23 cellular contexts compared by ENCODE assay signal in the genomic region with DNA sequence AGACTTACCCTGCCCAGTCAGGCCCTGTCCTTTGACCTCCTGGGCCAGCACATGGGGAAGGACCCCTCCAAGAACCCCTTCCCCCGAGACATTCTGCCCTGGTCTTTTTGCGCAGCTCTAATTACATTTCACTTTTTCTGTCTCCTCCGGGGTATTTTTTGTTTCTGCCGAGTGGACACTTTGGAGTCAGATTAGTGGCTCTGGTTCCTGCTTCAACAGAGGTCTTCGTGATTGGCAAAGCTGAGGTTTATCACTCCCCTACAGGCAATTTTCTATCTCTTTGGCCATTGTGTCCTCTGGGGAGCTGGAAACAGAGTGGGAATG. TPM values are rescaled to one million over a fixed set of nuclear protein-coding genes. Genes with fewer than 3 reads are reported as not detected.
DNase-seq lines count a peak whose midpoint lies in the region; ATAC-seq and TF ChIP-seq lines count a peak whose summit lies in the region.
"Had no signal": no experiment of that assay in that cellular context is flagged by ENCODE, and none has a peak within 500 bp of the region (broad histone marks: within the 10 kb centered on the region; RNA-seq: fewer than 3 reads in every experiment).

No MANE protein-coding gene starts in this region.

- no TSS peak for BruUV-seq in MCF 10A (replicated peaks; lab: Mats Ljungman, UMichigan)

- ATAC-seq in activated T-cell treated with anti-CD3 and anti-CD28 coated beads, Interleukin-2, amount 50 U/mL, for 4 hours: no peak
- ATAC-seq: activated CD4-positive, alpha-beta T cell treated with anti-CD3 and anti-CD28 coated beads for 36 hours; gastroesophageal sphincter; natural killer cell had no signal

- WGBS in adrenal gland, 4 donors: 83 to 94% (median 86%) methylated on average over 5 of the region's 5 CpGs

- DNase-seq in MCF 10A (ENCODE audit: unreplicated experiment) (no peak), breast epithelium (ENCODE audit: low spot score in 2 of 2) (no peak), adrenal gland (no peak), NCI-H1048 (lab: John Stamatoyannopoulos, UW) (no peak), cerebellum (ENCODE audit: low spot score) (no peak), GM13977 (ENCODE audit: low spot score) (no peak)
- no peak for DNase-seq in activated T-cell treated with anti-CD3 and anti-CD28 coated beads, Interleukin-2, amount 50 U/mL, for 4 hours
- DNase-seq: activated CD4-positive, alpha-beta T cell treated with anti-CD3 and anti-CD28 coated beads for 36 hours; activated naive CD4-positive, alpha-beta T cell; amygdala; cortex of kidney; DMS79 treated with DMSO at 0.1 percent for 48 hours; hypothalamus; natural killer cell; NCI-H1105 treated with DMSO at 0.1 percent for 48 hours; NCI-H2029 treated with DMSO at 0.1 percent for 48 hours; T-helper 1 cell; upper lobe of left lung had no signal

- no peaks in the 10 kb centered on the region for H3K36me3 ChIP-seq in breast epithelium
- H3K36me3 ChIP-seq in adrenal gland (replicated peaks in 1 of 2): no peaks in the 10 kb centered on the region
- H3K36me3 ChIP-seq in mucosa of stomach (ENCODE audit: control insufficient read depth, insufficient read depth, low read length): peaks cover 13% of the 10 kb centered on the region
- H3K36me3 ChIP-seq: gastroesophageal sphincter, HAP-1, upper lobe of left lung had no signal

- H3K27ac Mint-ChIP-seq in MCF 10A (ENCODE audit: low read depth, unreplicated experiment): peak overlapping the region; percentile 46
- H3K27ac Mint-ChIP-seq: activated CD4-positive, alpha-beta T cell treated with anti-CD3 and anti-CD28 coated beads for 36 hours; natural killer cell had no signal

- peaks cover 39% of the 10 kb centered on the region for H3K4me1 Mint-ChIP-seq in MCF 10A (ENCODE audit: insufficient read depth, unreplicated experiment)
- peaks cover 1% of the 10 kb centered on the region for H3K4me1 Mint-ChIP-seq in activated T-cell treated with anti-CD3 and anti-CD28 coated beads, Interleukin-2, amount 50 U/mL, for 4 hours (ENCODE audit: low read depth)

- H3K27me3 ChIP-seq in breast epithelium (no peaks in the 10 kb centered on the region), adrenal gland (no peaks in the 10 kb centered on the region), mucosa of stomach (ENCODE audit: control insufficient read depth, insufficient read depth, low read length) (no peaks in the 10 kb centered on the region)
- H3K27me3 ChIP-seq: gastroesophageal sphincter, upper lobe of left lung had no signal

- no peaks in the 10 kb centered on the region for H3K9me3 Mint-ChIP-seq in MCF 10A (ENCODE audit: unreplicated experiment)
- no peaks in the 10 kb centered on the region for H3K9me3 Mint-ChIP-seq in activated T-cell treated with anti-CD3 and anti-CD28 coated beads, Interleukin-2, amount 50 U/mL, for 4 hours
- H3K9me3 Mint-ChIP-seq: natural killer cell had no signal

- in situ Hi-C loops in GM13977 (cut with MboI; ENCODE audit: low pct_unique_long_range_greater_than_20kb, low sequenced_read_pairs, unreplicated experiment): no loop called here

- intact Hi-C loops in MCF 10A (cut with micrococcal nuclease): loop anchor here (5.0 kb wide), 1 partner anchor 137 kb away; the partner anchor contains the start of gene SPATA20
- intact Hi-C loops in breast epithelium (cut with DNase I; ENCODE audit: low total_unique reads): loop anchor here (10.0 kb wide), 1 partner anchor 49 kb away; the partner anchor contains the start of gene ABCC3
- intact Hi-C loops in adrenal gland (cut with DNase I): loop anchor here in 1 of 2 donors (5.0 kb wide), 1 partner anchor 52 kb away; the partner anchor contains the start of gene ABCC3

- H3K4me3 ChIP-seq in breast epithelium: no peak overlapping the region
- no peak overlapping the region for H3K4me3 ChIP-seq in adrenal gland
- H3K4me3 ChIP-seq in mucosa of stomach (ENCODE audit: low read length): no peak overlapping the region
- H3K4me3 ChIP-seq: gastroesophageal sphincter, HAP-1, upper lobe of left lung had no signal

- H3K4me3 Mint-ChIP-seq in MCF 10A (ENCODE audit: unreplicated experiment): no peak overlapping the region
- no peak overlapping the region for H3K4me3 Mint-ChIP-seq in activated T-cell treated with anti-CD3 and anti-CD28 coated beads, Interleukin-2, amount 50 U/mL, for 4 hours
- H3K4me3 Mint-ChIP-seq: activated CD4-positive, alpha-beta T cell treated with anti-CD3 and anti-CD28 coated beads for 36 hours; natural killer cell had no signal

- peaks cover 4 to 10% of the 10 kb centered on the region in 2 donors for H3K4me1 ChIP-seq in breast epithelium
- peaks cover 35 to 56% of the 10 kb centered on the region in 2 donors for H3K4me1 ChIP-seq in adrenal gland (replicated peaks in 1 of 2)
- H3K4me1 ChIP-seq in mucosa of stomach (ENCODE audit: control insufficient read depth, insufficient read depth, low read length): peaks cover 60% of the 10 kb centered on the region

- peaks cover 55% of the 10 kb centered on the region for H3K36me3 Mint-ChIP-seq in MCF 10A (ENCODE audit: insufficient read depth, unreplicated experiment)
- H3K36me3 Mint-ChIP-seq in activated T-cell treated with anti-CD3 and anti-CD28 coated beads, Interleukin-2, amount 50 U/mL, for 4 hours (ENCODE audit: insufficient read depth): no peaks in the 10 kb centered on the region
- H3K36me3 Mint-ChIP-seq: natural killer cell had no signal

- TF ChIP-seq CTCF in MCF 10A (IDR thresholded peaks at IDR 0.05; ENCODE audit: unreplicated experiment) (no peak), breast epithelium (IDR thresholded peaks at IDR 0.05) (no peak), adrenal gland (IDR thresholded peaks at IDR 0.05) (no peak), GM13977 (IDR thresholded peaks at IDR 0.05; ENCODE audit: extremely low read depth, insufficient read depth, missing control alignments) (no peak)

- H3K27ac ChIP-seq in breast epithelium: no peak overlapping the region
- H3K27ac ChIP-seq in adrenal gland: peak overlapping the region in 3 of 5 donors; percentile 17 to 91 (median 87)
- H3K27ac ChIP-seq: gastroesophageal sphincter, HL-60, upper lobe of left lung had no signal

- TF ChIP-seq POLR2A in breast epithelium (IDR thresholded peaks at IDR 0.05) (no peak), adrenal gland (IDR thresholded peaks at IDR 0.05) (no peak)

- no peaks in the 10 kb centered on the region for H3K27me3 Mint-ChIP-seq in MCF 10A (ENCODE audit: insufficient read depth, unreplicated experiment)
- peaks cover 22% of the 10 kb centered on the region for H3K27me3 Mint-ChIP-seq in activated T-cell treated with anti-CD3 and anti-CD28 coated beads, Interleukin-2, amount 50 U/mL, for 4 hours (ENCODE audit: low read depth)

- H3K9me3 ChIP-seq in breast epithelium (no peaks in the 10 kb centered on the region), adrenal gland (replicated peaks in 1 of 3) (no peaks in the 10 kb centered on the region), mucosa of stomach (ENCODE audit: control insufficient read depth, low read length) (no peaks in the 10 kb centered on the region)
- H3K9me3 ChIP-seq: gastroesophageal sphincter, HAP-1, upper lobe of left lung had no signal

- POLR2A ChIA-PET in MCF 10A (lab: Yijun Ruan, JAX): interaction anchor here (1.0 to 4.1 kb wide), 6 partner anchors 10 to 166 kb away, joined by 3 to 29 read pairs (median 5); no protein-coding TSS in a partner anchor

- peak overlapping the region; percentile 49 for H3K9ac ChIP-seq in mucosa of stomach (ENCODE audit: low read length)

- CTCF ChIA-PET in MCF 10A (lab: Yijun Ruan, JAX): interaction anchor here (1.0 to 9.0 kb wide), 4 partner anchors 9 to 54 kb away, joined by 4 to 118 read pairs (median 14); partner anchors contain the start of gene ABCC3

RNA-seq across cellular contexts. Expression of gene ANKRD40, which starts 23.5 kb away (rescaled TPM):
- total RNA-seq in MCF 10A (2022) (42.2 and 46.4 TPM in 2 replicates), breast epithelium (10 to 100 TPM; 36.7 to 68.6 (median 38.1) TPM), adrenal gland (10 to 100 TPM; 24.8 to 46.4 (median 41.5) TPM), cerebellum (22.2 TPM)
- 10 to 100 TPM; 14.9 to 37.0 (median 18.7) TPM for polyA plus RNA-seq in adrenal gland
- 10 to 100 TPM; 54.4 to 61.1 (median 59.1) TPM for total RNA-seq in activated T-cell treated with anti-CD3 and anti-CD28 coated beads, Interleukin-2, amount 50 U/mL, for 4 hours

RNA-seq across cellular contexts. Expression of gene LUC7L3, which starts 35.2 kb away (rescaled TPM):
- total RNA-seq in MCF 10A (2022): 99.4 and 108 TPM in 2 replicates
- total RNA-seq in breast epithelium: 100 to 1,000 TPM in 2 of 3 donors, 10 to 100 TPM in 1; 70.7 to 161 (median 104) TPM
- total RNA-seq in adrenal gland: 100 to 1,000 TPM in 1 of 8 donors, 10 to 100 TPM in 7; 16.1 to 142 (median 65.5) TPM
- polyA plus RNA-seq in adrenal gland: 100 to 1,000 TPM in 2 of 3 donors, 10 to 100 TPM in 1; 95.4 to 248 (median 112) TPM
- total RNA-seq in cerebellum: 133 TPM
- total RNA-seq in activated T-cell treated with anti-CD3 and anti-CD28 coated beads, Interleukin-2, amount 50 U/mL, for 4 hours: 100 to 1,000 TPM in 2 of 3 donors, 10 to 100 TPM in 1; 99.8 to 108 (median 100) TPM

RNA-seq across cellular contexts. Expression of gene ABCC3, which starts 49.6 kb away (rescaled TPM):
- total RNA-seq in MCF 10A (2022): 209 and 293 TPM in 2 replicates
- 100 to 1,000 TPM in 1 of 3 donors, 10 to 100 TPM in 1, 1 to 10 TPM in 1; 6.1 to 122 (median 81.0) TPM for total RNA-seq in breast epithelium
- total RNA-seq in adrenal gland: 100 to 1,000 TPM; 195 to 422 (median 262) TPM
- polyA plus RNA-seq in adrenal gland: 100 to 1,000 TPM; 164 to 448 (median 414) TPM
- 0.82 TPM for total RNA-seq in cerebellum
- under 1 TPM; 0.26 to 0.63 (median 0.49) TPM for total RNA-seq in activated T-cell treated with anti-CD3 and anti-CD28 coated beads, Interleukin-2, amount 50 U/mL, for 4 hours
- total RNA-seq: activated CD4-positive, alpha-beta T cell treated with anti-CD3 and anti-CD28 coated beads for 36 hours; SK-MEL-5 had no signal

Comparison
In these comparisons a context has a peak if more than half of its experiments do, and no peak if none do; other contexts are left out.
1. H3K27ac ChIP-seq: peak in adrenal gland (3 of 5); none in breast epithelium (0 of 2).